In the genomic region with DNA sequence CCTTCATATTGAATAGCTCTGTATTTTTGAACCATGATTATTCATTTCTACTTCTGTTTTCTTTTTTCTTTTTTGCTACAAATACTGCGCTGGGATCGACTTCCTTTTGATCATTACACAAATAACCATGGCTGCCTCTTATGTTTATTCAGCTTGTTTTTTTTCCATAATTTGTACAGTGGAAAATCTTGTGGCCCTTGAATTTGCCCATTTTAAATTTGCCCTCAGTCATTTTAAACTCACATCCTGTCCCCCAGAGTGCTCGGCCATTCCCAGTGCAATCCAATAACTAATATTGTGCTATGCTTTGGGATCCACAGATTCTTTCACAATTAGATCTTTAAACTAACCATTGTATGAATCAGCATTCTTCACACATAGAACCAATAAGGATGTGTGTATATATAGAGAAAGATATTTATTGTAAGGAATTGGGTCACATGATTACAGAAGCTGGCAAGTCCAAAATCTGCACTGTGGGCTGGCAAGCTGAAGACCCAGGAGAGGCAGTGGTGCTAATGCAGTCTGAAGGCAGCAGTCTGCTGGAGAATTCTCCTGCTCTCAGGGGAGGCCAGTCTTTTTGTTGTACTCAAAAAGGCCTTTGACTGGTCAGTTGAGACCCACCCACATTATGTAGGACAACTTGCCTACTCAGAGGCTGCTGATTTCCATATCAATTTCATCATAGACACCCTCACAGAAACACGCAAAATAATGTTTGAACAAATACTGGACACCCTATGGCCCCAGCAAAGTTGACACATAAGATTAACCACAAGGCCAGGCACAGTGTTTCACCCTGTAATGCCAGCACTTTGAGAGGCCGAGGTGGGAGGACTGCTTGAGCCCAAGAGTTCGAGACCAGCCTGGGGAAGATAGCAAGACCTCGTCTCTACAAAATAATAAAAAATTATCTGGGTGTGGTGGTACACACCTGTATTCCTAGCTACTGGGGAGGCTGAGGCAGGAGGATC, we compare ENCODE assay signal across 1 cellular context.
TF ChIP-seq lines count a peak whose summit lies in the region.

No MANE protein-coding gene starts in this region.

TF ChIP-seq in HepG2, 621 proteins besides CTCF, POLR2A, EP300 and RAD21 (continued from another document):
- TF ChIP-seq, protein P1, sequence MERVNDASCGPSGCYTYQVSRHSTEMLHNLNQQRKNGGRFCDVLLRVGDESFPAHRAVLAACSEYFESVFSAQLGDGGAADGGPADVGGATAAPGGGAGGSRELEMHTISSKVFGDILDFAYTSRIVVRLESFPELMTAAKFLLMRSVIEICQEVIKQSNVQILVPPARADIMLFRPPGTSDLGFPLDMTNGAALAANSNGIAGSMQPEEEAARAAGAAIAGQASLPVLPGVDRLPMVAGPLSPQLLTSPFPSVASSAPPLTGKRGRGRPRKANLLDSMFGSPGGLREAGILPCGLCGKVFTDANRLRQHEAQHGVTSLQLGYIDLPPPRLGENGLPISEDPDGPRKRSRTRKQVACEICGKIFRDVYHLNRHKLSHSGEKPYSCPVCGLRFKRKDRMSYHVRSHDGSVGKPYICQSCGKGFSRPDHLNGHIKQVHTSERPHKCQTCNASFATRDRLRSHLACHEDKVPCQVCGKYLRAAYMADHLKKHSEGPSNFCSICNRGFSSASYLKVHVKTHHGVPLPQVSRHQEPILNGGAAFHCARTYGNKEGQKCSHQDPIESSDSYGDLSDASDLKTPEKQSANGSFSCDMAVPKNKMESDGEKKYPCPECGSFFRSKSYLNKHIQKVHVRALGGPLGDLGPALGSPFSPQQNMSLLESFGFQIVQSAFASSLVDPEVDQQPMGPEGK (CRISPR knock-in tag; IDR thresholded peaks at IDR 0.05) = peak; percentile 27; the same call in 1 of the 2 replicates
- TF ChIP-seq MED8 (CRISPR knock-in tag; IDR thresholded peaks at IDR 0.05; ENCODE audit: insufficient replicate concordance) = no peak
- no peak for TF ChIP-seq FOXP1 (IDR thresholded peaks at IDR 0.05)
- 0 out of 2 replicates have a peak, but pooled peaks have one; percentile 41 for TF ChIP-seq FOXP1 (CRISPR knock-in tag; IDR thresholded peaks at IDR 0.05)
- peak; percentile 57; the same call in 1 of the 2 replicates for TF ChIP-seq RARA (CRISPR knock-in tag; IDR thresholded peaks at IDR 0.05)
- TF ChIP-seq HNF4A (CRISPR knock-in tag; IDR thresholded peaks at IDR 0.05) = peak; percentile 32
- TF ChIP-seq GATAD2A (CRISPR knock-in tag; IDR thresholded peaks at IDR 0.05) = peak; percentile 56
- peak; percentile 37; the same call in 1 of the 2 replicates for TF ChIP-seq ZNF501 (CRISPR knock-in tag; IDR thresholded peaks at IDR 0.05)
- peak; percentile 53 for TF ChIP-seq FOSL2 (CRISPR knock-in tag; IDR thresholded peaks at IDR 0.05)
- no peak for TF ChIP-seq KLF15 (CRISPR knock-in tag; IDR thresholded peaks at IDR 0.05; ENCODE audit: borderline replicate concordance)
- TF ChIP-seq ARID5B (CRISPR knock-in tag; IDR thresholded peaks at IDR 0.05) = peak; percentile 77
- TF ChIP-seq SALL1 (CRISPR knock-in tag; IDR thresholded peaks at IDR 0.05) = peak; percentile 79
- no peak for TF ChIP-seq ZBTB49 (CRISPR knock-in tag; IDR thresholded peaks at IDR 0.05; ENCODE audit: borderline replicate concordance)
